8 cellular contexts compared by ENCODE assay signal in genomic region chr21:6111354-6111753, GRCh38.
DNase-seq lines count a peak whose midpoint lies in the region; ATAC-seq and TF ChIP-seq lines count a peak whose summit lies in the region.
"Not testable (repeated sequence)": the region's sequence is repeated elsewhere in the genome, so short reads cannot be mapped to it uniquely, and the experiment has no call there.

No MANE protein-coding gene starts in this region.

- not testable (repeated sequence) for H3K9me3 ChIP-seq in BE2C

- ATAC-seq in GM21360 (IDR thresholded peaks at IDR 0.05; ENCODE audit: unreplicated experiment) (peak; percentile 18), HG03045 (IDR thresholded peaks at IDR 0.05; ENCODE audit: unreplicated experiment) (peak; percentile 5), SK-N-SH treated with all-trans-retinoic acid at 6 μM for 48 hours (peak; percentile 30), memory B cell (ENCODE audit: low read depth) (peak; percentile 9)
- ATAC-seq in activated T-cell treated with anti-CD3 and anti-CD28 coated beads, Interleukin-2, amount 50 U/mL, for 72 hours (replicated peaks in 1 of 2): peak; percentile 10 to 25

- not testable (repeated sequence) for H3K27ac Mint-ChIP-seq in activated T-cell treated with anti-CD3 and anti-CD28 coated beads, Interleukin-2, amount 50 U/mL, for 72 hours; memory B cell

- not testable (repeated sequence) for H3K4me1 ChIP-seq in BE2C

- not testable (repeated sequence) for H3K27me3 Mint-ChIP-seq in activated T-cell treated with anti-CD3 and anti-CD28 coated beads, Interleukin-2, amount 50 U/mL, for 72 hours (ENCODE audit: low read depth); memory B cell

- not testable (repeated sequence) for TF ChIP-seq CTCF in BE2C (IDR thresholded peaks at IDR 0.05; ENCODE audit: low read depth, low read length); fibroblast of pulmonary artery (IDR thresholded peaks at IDR 0.05; ENCODE audit: low read length, missing control alignments)

- not testable (repeated sequence) for H3K27me3 ChIP-seq in BE2C

- DNase-seq in BE2C: peak; percentile 6
- DNase-seq in activated T-cell treated with anti-CD3 and anti-CD28 coated beads, Interleukin-2, amount 50 U/mL, for 72 hours; fibroblast of pulmonary artery (ENCODE audit: low read depth); memory B cell (ENCODE audit: low spot score in 2 of 2): not testable (repeated sequence)
- peak; percentile 4 for DNase-seq in stimulated activated CD8-positive, alpha-beta memory T cell treated with anti-CD3 and anti-CD28 coated beads, Interleukin-4, amount 100 ng/mL, for 24 hours (ENCODE audit: low read depth)

- not testable (repeated sequence) for H3K36me3 Mint-ChIP-seq in activated T-cell treated with anti-CD3 and anti-CD28 coated beads, Interleukin-2, amount 50 U/mL, for 72 hours (ENCODE audit: insufficient read depth in 2 of 2); memory B cell

- H3K9me3 Mint-ChIP-seq in activated T-cell treated with anti-CD3 and anti-CD28 coated beads, Interleukin-2, amount 50 U/mL, for 72 hours; memory B cell: not testable (repeated sequence)

- not testable (repeated sequence) for H3K36me3 ChIP-seq in BE2C

- not testable (repeated sequence) for H3K4me3 Mint-ChIP-seq in activated T-cell treated with anti-CD3 and anti-CD28 coated beads, Interleukin-2, amount 50 U/mL, for 72 hours; memory B cell

- H3K4me1 Mint-ChIP-seq in activated T-cell treated with anti-CD3 and anti-CD28 coated beads, Interleukin-2, amount 50 U/mL, for 72 hours (ENCODE audit: low read depth); memory B cell: not testable (repeated sequence)

- not testable (repeated sequence) for H3K4me3 ChIP-seq in BE2C (ENCODE audit: low read depth, low read length)
- peak overlapping the region; percentile 39 for H3K4me3 ChIP-seq in fibroblast of pulmonary artery (replicated peaks; ENCODE audit: low read depth, low read length)
